In the genomic region with DNA sequence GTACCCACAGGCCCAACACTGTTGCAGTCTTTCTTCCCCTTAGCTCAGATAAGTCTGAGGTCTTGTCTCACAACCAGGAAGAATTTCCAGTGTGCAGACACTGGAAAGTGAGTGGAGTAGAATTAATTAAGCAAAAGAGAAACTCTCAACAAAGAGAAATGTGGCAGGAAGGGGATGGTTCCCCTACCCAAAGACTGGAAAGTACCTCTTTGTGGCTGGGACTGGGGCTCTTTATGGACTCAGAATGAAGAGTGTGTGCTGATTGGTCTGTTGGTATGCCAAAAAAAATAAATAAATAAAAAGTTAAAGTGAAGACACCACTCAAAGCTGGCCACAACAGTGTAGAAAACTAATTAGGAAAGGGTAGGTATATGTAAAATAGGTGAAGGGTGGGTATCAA, we compare ENCODE assay signal across 17 cellular contexts. TPM values are rescaled to one million over a fixed set of nuclear protein-coding genes. Genes with fewer than 3 reads are reported as not detected.
"Had no signal": no experiment of that assay in that cellular context is flagged by ENCODE, and none has a peak within 500 bp of the region (broad histone marks: within the 10 kb centered on the region; RNA-seq: fewer than 3 reads in every experiment).

No MANE protein-coding gene starts in this region.

- H3K4me1 Mint-ChIP-seq: mesothelial cell of epicardium had no signal

- H3K9me3 ChIP-seq: breast epithelium, esophagus muscularis mucosa, transverse colon had no signal

- H3K27me3 ChIP-seq: breast epithelium, dorsolateral prefrontal cortex, esophagus muscularis mucosa, transverse colon had no signal

- H3K4me3 Mint-ChIP-seq: mesothelial cell of epicardium had no signal

- H3K36me3 ChIP-seq: esophagus muscularis mucosa, transverse colon had no signal

- H3K27ac ChIP-seq: breast epithelium, dorsolateral prefrontal cortex, esophagus muscularis mucosa, skin epidermis, transverse colon had no signal

- DNase-seq: activated CD4-positive, alpha-beta T cell treated with anti-CD3 and anti-CD28 coated beads for 1 hour; activated CD8-positive, alpha-beta memory T cell treated with anti-CD3 and anti-CD28 coated beads for 24 hours; activated effector memory CD4-positive, alpha-beta T cell treated with Interleukin-2 at 50 U/mL for 16 hours; aorta; dorsolateral prefrontal cortex; hypothalamus; posterior cingulate gyrus; substantia nigra; T-helper 9 cell; transverse colon had no signal

- H3K4me1 ChIP-seq: breast epithelium, esophagus muscularis mucosa, transverse colon had no signal

- H3K4me3 ChIP-seq: breast epithelium, dorsolateral prefrontal cortex, esophagus muscularis mucosa, skin epidermis, transverse colon had no signal

- H3K27ac Mint-ChIP-seq: mesothelial cell of epicardium had no signal

RNA-seq across cellular contexts. Expression of gene GLIPR1L1, which starts 26.4 kb away (rescaled TPM):
- total RNA-seq: aorta, breast epithelium, dorsolateral prefrontal cortex, esophagus muscularis mucosa, fibroblast of villous mesenchyme, lower leg skin, mesothelial cell of epicardium, myocyte, transverse colon had no signal
- polyA plus RNA-seq: aorta had no signal
